8 cellular contexts compared by ENCODE assay signal in the genomic region with DNA sequence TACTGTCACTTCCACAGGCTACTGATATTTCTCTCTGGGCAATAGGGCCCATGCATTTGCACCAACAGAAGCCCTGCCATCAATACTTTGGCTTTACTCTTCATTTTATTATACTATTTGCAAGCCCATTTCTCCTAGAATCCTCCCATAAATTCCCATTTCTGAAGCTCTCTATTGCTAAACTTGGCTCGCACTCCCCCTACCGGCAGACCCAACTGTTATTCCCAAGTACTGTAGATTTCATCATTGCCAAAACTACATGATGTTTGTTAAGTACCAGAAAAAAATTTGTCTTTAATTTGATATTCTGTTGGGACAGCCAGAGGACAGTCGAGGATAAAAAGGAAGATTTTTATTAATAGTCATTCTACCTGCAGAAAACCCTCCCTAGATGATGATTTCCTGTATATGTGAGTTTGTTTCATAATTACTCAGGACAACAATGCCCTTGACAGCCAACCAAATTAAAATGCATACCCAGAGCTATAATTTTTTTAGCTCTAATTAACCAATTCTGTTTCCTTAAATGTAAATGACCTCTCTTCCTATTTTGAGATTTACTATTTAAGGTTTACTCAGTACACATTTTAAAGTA.
DNase-seq lines count a peak whose midpoint lies in the region; ATAC-seq, FAIRE-seq and TF ChIP-seq lines count a peak whose summit lies in the region.

No MANE protein-coding gene starts in this region.

- TF ChIP-seq CTCF in AG04450 (IDR thresholded peaks at IDR 0.05; ENCODE audit: low read depth, low read length), result peak; percentile 92
- peak; percentile 58 to 75 (median 69) for TF ChIP-seq CTCF in GM12878 (IDR thresholded peaks at IDR 0.05 in 2 of 3, conservative IDR thresholded peaks at IDR 0.05 in 1 of 3; ENCODE audit: control insufficient read depth in 2 of 3, extremely low read depth in 1 of 3, insufficient read depth in 1 of 3, low read depth in 3 of 3, low read length in 3 of 3)

- in situ Hi-C loops in GM12878 (cut with MboI), result no loop called here

- TF ChIP-seq RAD21 in GM12878 (IDR thresholded peaks at IDR 0.05; ENCODE audit: insufficient read depth, low read depth, low read length), result peak; percentile 55

- H3K9me3 ChIP-seq in AG04450 (ENCODE audit: control insufficient read depth, insufficient read depth, low read length) (no peaks in the 10 kb centered on the region), GM12878 (replicated peaks; ENCODE audit: control insufficient read depth, insufficient read depth, low read length) (no peaks in the 10 kb centered on the region; the same call in 2 of the 3 replicates), iPS DF 6.9 (ENCODE audit: control insufficient read depth, insufficient read depth, low read length) (no peaks in the 10 kb centered on the region)

- RAD21 ChIA-PET in GM12878 (lab: Charles Lee; ENCODE audit: unreplicated experiment), result interaction anchor here (0.9 kb wide), 1 partner anchor 100 kb away, joined by 5 read pairs; no protein-coding TSS in a partner anchor

- no peak overlapping the region for H3K4me2 ChIP-seq in GM12878 (ENCODE audit: control insufficient read depth, insufficient read depth)

- no peaks in the 10 kb centered on the region for H4K20me1 ChIP-seq in GM12878 (ENCODE audit: control insufficient read depth, insufficient read depth)

- H3K27me3 ChIP-seq in AG04450 (ENCODE audit: control insufficient read depth, insufficient read depth, low read length), result no peaks in the 10 kb centered on the region
- H3K27me3 ChIP-seq in GM12878 (replicated peaks in 1 of 2; ENCODE audit: control insufficient read depth in 2 of 2, insufficient read depth in 2 of 2, low read length in 1 of 2), result no peaks in the 10 kb centered on the region; a peak in 1 of 4 replicates
- H3K27me3 ChIP-seq in iPS DF 6.9 (ENCODE audit: control insufficient read depth, insufficient read depth, low read length), result no peaks in the 10 kb centered on the region

- no peaks in the 10 kb centered on the region for H3K36me3 ChIP-seq in GM12878 (ENCODE audit: control insufficient read depth in 2 of 2, insufficient read depth in 2 of 2, low read length in 1 of 2)
- H3K36me3 ChIP-seq in iPS DF 6.9 (ENCODE audit: control insufficient read depth, insufficient read depth, low read length), result no peaks in the 10 kb centered on the region

- H3K4me1 ChIP-seq in GM12878 (ENCODE audit: control insufficient read depth, insufficient read depth, low read length) (no peaks in the 10 kb centered on the region), iPS DF 6.9 (ENCODE audit: control insufficient read depth, insufficient read depth, low read length) (no peaks in the 10 kb centered on the region)

- no peak for TF ChIP-seq EP300 in GM12878 (IDR thresholded peaks at IDR 0.05; ENCODE audit: borderline replicate concordance in 1 of 2, control insufficient read depth in 1 of 2, low read depth in 2 of 2, low read length in 2 of 2)

- no TSS peak for BruUV-seq in GM12878 (replicated peaks; lab: Mats Ljungman, UMichigan)

- POLR2A ChIA-PET in AG04450 (lab: Yijun Ruan, JAX), result no interaction called here
- POLR2A ChIA-PET in GM12878 (lab: Charles Lee), result interaction anchor here (0.6 kb wide), 1 partner anchor 63 kb away, joined by 4 read pairs; no protein-coding TSS in a partner anchor

- peak; percentile 18 for DNase-seq in AG04450 (ENCODE audit: low read depth, low spot score)
- DNase-seq in GM04504 (ENCODE audit: low read depth), result peak; percentile 40
- peak; percentile 2 for DNase-seq in NCI-H2081 treated with DMSO at 0.1 percent for 48 hours (lab: John Stamatoyannopoulos, UW)
- DNase-seq in GM12878 (ENCODE audit: low read depth, low spot score), result no peak
- peak; percentile 37 for DNase-seq in iPS DF 6.9 (ENCODE audit: low read depth, low spot score)
- DNase-seq in stimulated activated CD4-positive, alpha-beta T cell treated with anti-CD3 and anti-CD28 coated beads, Interleukin-4, amount 100 ng/mL, for 48 hours (ENCODE audit: low read depth in 2 of 2), result peak; percentile 12 to 13
- no peak for DNase-seq in T-helper 9 cell

- TF ChIP-seq POLR2A in GM12878 (IDR thresholded peaks at IDR 0.05; ENCODE audit: low read depth, low read length), result no peak

- SMC1A ChIA-PET in GM12878 (lab: Charles Lee; ENCODE audit: uncharacterized antibody, unreplicated experiment), result interaction anchor here (0.6 to 1.2 kb wide), 4 partner anchors 444 to 1360 kb away, joined by 3 to 4 read pairs (median 3); no protein-coding TSS in a partner anchor

- no peak overlapping the region for H3K9ac ChIP-seq in GM12878 (ENCODE audit: control insufficient read depth, insufficient read depth, low read length)

- no peak overlapping the region for H3K4me3 ChIP-seq in AG04450 (ENCODE audit: low read depth, low read length)
- no peak overlapping the region for H3K4me3 ChIP-seq in GM12878
- H3K4me3 ChIP-seq in iPS DF 6.9 (ENCODE audit: low read length), result no peak overlapping the region

- FAIRE-seq in GM12878 (lab: Jason Lieb, UNC), result no peak

- H3K27ac ChIP-seq in AG04450 (ENCODE audit: low read depth, low read length), result no peak overlapping the region
- H3K27ac ChIP-seq in GM12878 (ENCODE audit: control insufficient read depth, insufficient read depth), result no peak overlapping the region
- no peak overlapping the region for H3K27ac ChIP-seq in iPS DF 6.9 (ENCODE audit: low read length)

- no peaks in the 10 kb centered on the region for H3K79me2 ChIP-seq in GM12878 (ENCODE audit: control insufficient read depth, insufficient read depth, low read length)

- CTCF ChIA-PET in AG04450 (lab: Charles Lee) (interaction anchor here (0.6 to 2.4 kb wide), 24 partner anchors 8 to 1331 kb away, joined by 3 to 40 read pairs (median 4); no protein-coding TSS in a partner anchor), GM12878 (lab: Yijun Ruan, JAX) (interaction anchor here (0.6 to 2.4 kb wide), 15 partner anchors 12 to 753 kb away, joined by 3 to 11 read pairs (median 4); no protein-coding TSS in a partner anchor)

- no peak overlapping the region for H2AFZ ChIP-seq in GM12878 (ENCODE audit: control insufficient read depth, low read depth, low read length)

- peak; percentile 41; the same call in 1 of the 3 replicates for ATAC-seq in GM12878
- ATAC-seq in GM19328 (IDR thresholded peaks at IDR 0.05; ENCODE audit: unreplicated experiment), result no peak

- WGBS in GM12878 (ENCODE audit: insufficient coverage, insufficient replicate concordance, low lambda C conversion rate, missing lambda C conversion rate), result 1% methylated on average over 3 of the region's 3 CpGs
- no CpG with 5 or more reads among the region's 3 CpGs for WGBS in iPS DF 6.9 (ENCODE audit: insufficient coverage, insufficient read length)

- intact Hi-C loops in GM12878 (cut with micrococcal nuclease; ENCODE audit: unreplicated experiment), result no loop called here

TF ChIP-seq in GM12878, 131 proteins besides CTCF, POLR2A, EP300 and RAD21:
- TF ChIP-seq, protein P1, sequence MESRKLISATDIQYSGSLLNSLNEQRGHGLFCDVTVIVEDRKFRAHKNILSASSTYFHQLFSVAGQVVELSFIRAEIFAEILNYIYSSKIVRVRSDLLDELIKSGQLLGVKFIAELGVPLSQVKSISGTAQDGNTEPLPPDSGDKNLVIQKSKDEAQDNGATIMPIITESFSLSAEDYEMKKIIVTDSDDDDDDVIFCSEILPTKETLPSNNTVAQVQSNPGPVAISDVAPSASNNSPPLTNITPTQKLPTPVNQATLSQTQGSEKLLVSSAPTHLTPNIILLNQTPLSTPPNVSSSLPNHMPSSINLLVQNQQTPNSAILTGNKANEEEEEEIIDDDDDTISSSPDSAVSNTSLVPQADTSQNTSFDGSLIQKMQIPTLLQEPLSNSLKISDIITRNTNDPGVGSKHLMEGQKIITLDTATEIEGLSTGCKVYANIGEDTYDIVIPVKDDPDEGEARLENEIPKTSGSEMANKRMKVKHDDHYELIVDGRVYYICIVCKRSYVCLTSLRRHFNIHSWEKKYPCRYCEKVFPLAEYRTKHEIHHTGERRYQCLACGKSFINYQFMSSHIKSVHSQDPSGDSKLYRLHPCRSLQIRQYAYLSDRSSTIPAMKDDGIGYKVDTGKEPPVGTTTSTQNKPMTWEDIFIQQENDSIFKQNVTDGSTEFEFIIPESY (IDR thresholded peaks at IDR 0.05), result no peak
- TF ChIP-seq, protein P2, sequence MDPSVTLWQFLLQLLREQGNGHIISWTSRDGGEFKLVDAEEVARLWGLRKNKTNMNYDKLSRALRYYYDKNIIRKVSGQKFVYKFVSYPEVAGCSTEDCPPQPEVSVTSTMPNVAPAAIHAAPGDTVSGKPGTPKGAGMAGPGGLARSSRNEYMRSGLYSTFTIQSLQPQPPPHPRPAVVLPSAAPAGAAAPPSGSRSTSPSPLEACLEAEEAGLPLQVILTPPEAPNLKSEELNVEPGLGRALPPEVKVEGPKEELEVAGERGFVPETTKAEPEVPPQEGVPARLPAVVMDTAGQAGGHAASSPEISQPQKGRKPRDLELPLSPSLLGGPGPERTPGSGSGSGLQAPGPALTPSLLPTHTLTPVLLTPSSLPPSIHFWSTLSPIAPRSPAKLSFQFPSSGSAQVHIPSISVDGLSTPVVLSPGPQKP (IDR thresholded peaks at IDR 0.05; ENCODE audit: low read depth, low read length), result no peak
- no peak for TF ChIP-seq SUZ12 (IDR thresholded peaks at IDR 0.05; ENCODE audit: unreplicated experiment)
- no peak for TF ChIP-seq TCF12 (IDR thresholded peaks at IDR 0.05; ENCODE audit: low read depth, low read length)
- TF ChIP-seq SMC3 (IDR thresholded peaks at IDR 0.05; ENCODE audit: borderline replicate concordance, low read length), result peak; percentile 16; the same call in 1 of the 2 replicates

Comparison
In these comparisons a context has a peak if more than half of its experiments do, and no peak if none do; other contexts are left out.
1. DNase-seq: peak in AG04450 (single experiment), GM04504 (single experiment), NCI-H2081 treated with DMSO at 0.1 percent for 48 hours (single experiment), iPS DF 6.9 (single experiment) and stimulated activated CD4-positive, alpha-beta T cell treated with anti-CD3 and anti-CD28 coated beads, Interleukin-4, amount 100 ng/mL, for 48 hours (2 of 2); none in GM12878 (single experiment) and T-helper 9 cell (single experiment).